8 cellular contexts compared by ENCODE assay signal in the genomic region with DNA sequence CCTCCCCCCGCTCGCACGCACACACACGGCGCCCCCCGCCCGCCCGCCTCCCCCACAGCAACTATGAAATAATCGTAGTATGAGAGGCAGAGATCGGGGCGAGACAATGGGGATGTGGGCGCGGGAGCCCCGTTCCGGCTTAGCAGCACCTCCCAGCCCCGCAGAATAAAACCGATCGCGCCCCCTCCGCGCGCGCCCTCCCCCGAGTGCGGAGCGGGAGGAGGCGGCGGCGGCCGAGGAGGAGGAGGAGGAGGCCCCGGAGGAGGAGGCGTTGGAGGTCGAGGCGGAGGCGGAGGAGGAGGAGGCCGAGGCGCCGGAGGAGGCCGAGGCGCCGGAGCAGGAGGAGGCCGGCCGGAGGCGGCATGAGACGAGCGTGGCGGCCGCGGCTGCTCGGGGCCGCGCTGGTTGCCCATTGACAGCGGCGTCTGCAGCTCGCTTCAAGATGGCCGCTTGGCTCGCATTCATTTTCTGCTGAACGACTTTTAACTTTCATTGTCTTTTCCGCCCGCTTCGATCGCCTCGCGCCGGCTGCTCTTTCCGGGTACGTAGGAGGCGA. TPM values are rescaled to one million over a fixed set of nuclear protein-coding genes. Genes with fewer than 3 reads are reported as not detected.
DNase-seq lines count a peak whose midpoint lies in the region; ATAC-seq and TF ChIP-seq lines count a peak whose summit lies in the region.

No MANE protein-coding gene starts in this region.

- peaks cover 88 to 99% (median 96%) of the 10 kb centered on the region in 11 experiments for H3K27me3 ChIP-seq in BLaER1 treated with 17β-estradiol and CSF1 and Interleukin-3, amounts not matched to agents 10 nM and 100 nM
- H3K27me3 ChIP-seq in mesendoderm (ENCODE audit: insufficient read depth, low read length, poor library complexity) (peaks cover 30% of the 10 kb centered on the region), stomach (peaks cover 0 to 37% (median 10%) of the 10 kb centered on the region in 3 donors)

- DNase-seq in NCI-H446 treated with DMSO at 0.1 percent for 48 hours (lab: John Stamatoyannopoulos, UW), result peak; percentile 34
- peak; percentile 72 for DNase-seq in activated CD8-positive, alpha-beta memory T cell treated with anti-CD3 and anti-CD28 coated beads, Interleukin-2, amount 10 ng/mL, durations not matched to agents 7 days and 5 days
- DNase-seq in endothelial cell (ENCODE audit: low spot score), result peak; percentile 62
- DNase-seq in mesendoderm, result peak; percentile 83
- DNase-seq in stomach, result peak; percentile 57

- peak overlapping the region; percentile 38 to 84 (median 70); a peak in 20 of 22 replicates for H3K4me2 ChIP-seq in BLaER1 treated with 17β-estradiol and CSF1 and Interleukin-3, amounts not matched to agents 10 nM and 100 nM
- peak overlapping the region; percentile 30 for H3K4me2 ChIP-seq in mesendoderm (ENCODE audit: low read length)

- no peak overlapping the region for H3K23ac ChIP-seq in mesendoderm (ENCODE audit: low read length)

- H3K9me3 Mint-ChIP-seq in activated CD8-positive, alpha-beta memory T cell treated with anti-CD3 and anti-CD28 coated beads, Interleukin-2, amount 10 ng/mL, durations not matched to agents 7 days and 5 days (ENCODE audit: low read depth), result no peaks in the 10 kb centered on the region
- H3K9me3 Mint-ChIP-seq in endothelial cell (ENCODE audit: unreplicated experiment), result no peaks in the 10 kb centered on the region

- peak overlapping the region; percentile 90 for H3K56ac ChIP-seq in mesendoderm (ENCODE audit: low read length)

- H2BK5ac ChIP-seq in mesendoderm (ENCODE audit: low read length), result no peak overlapping the region

- peaks cover 61% of the 10 kb centered on the region for H3K4me1 Mint-ChIP-seq in activated CD8-positive, alpha-beta memory T cell treated with anti-CD3 and anti-CD28 coated beads, Interleukin-2, amount 10 ng/mL, durations not matched to agents 7 days and 5 days
- H3K4me1 Mint-ChIP-seq in endothelial cell (ENCODE audit: unreplicated experiment), result peaks cover 31% of the 10 kb centered on the region

- peak; percentile 60 for TF ChIP-seq POLR2A in GM19099 (IDR thresholded peaks at IDR 0.05; ENCODE audit: extremely low read depth, insufficient read length, low read depth)
- no peak for TF ChIP-seq POLR2A in stomach (IDR thresholded peaks at IDR 0.05)

- H3K4me3 Mint-ChIP-seq in activated CD8-positive, alpha-beta memory T cell treated with anti-CD3 and anti-CD28 coated beads, Interleukin-2, amount 10 ng/mL, durations not matched to agents 7 days and 5 days, result peak overlapping the region; percentile 76
- peak overlapping the region; percentile 79 for H3K4me3 Mint-ChIP-seq in endothelial cell (ENCODE audit: unreplicated experiment)

- H3K18ac ChIP-seq in mesendoderm (ENCODE audit: low read length), result peak overlapping the region; percentile 97

- TF ChIP-seq EP300 in stomach (IDR thresholded peaks at IDR 0.05), result no peak

- peaks cover 26% of the 10 kb centered on the region for H3K36me3 Mint-ChIP-seq in activated CD8-positive, alpha-beta memory T cell treated with anti-CD3 and anti-CD28 coated beads, Interleukin-2, amount 10 ng/mL, durations not matched to agents 7 days and 5 days
- H3K36me3 Mint-ChIP-seq in endothelial cell (ENCODE audit: low read depth, unreplicated experiment), result peaks cover 14% of the 10 kb centered on the region

- H3K9me3 ChIP-seq in BLaER1 treated with 17β-estradiol and CSF1 and Interleukin-3, amounts not matched to agents 10 nM and 100 nM (replicated peaks in 1 of 11), result no peaks in the 10 kb centered on the region
- no peaks in the 10 kb centered on the region for H3K9me3 ChIP-seq in stomach

- peak; percentile 34 for ATAC-seq in activated CD8-positive, alpha-beta memory T cell treated with anti-CD3 and anti-CD28 coated beads, Interleukin-2, amount 10 ng/mL, durations not matched to agents 7 days and 5 days
- ATAC-seq in GM21515 (IDR thresholded peaks at IDR 0.05; ENCODE audit: unreplicated experiment), result no peak

- peaks cover 0 to 3% (median 0%) of the 10 kb centered on the region in 11 experiments; a peak in 4 of 22 replicates for H3K36me3 ChIP-seq in BLaER1 treated with 17β-estradiol and CSF1 and Interleukin-3, amounts not matched to agents 10 nM and 100 nM
- H3K36me3 ChIP-seq in mesendoderm (ENCODE audit: control insufficient read depth, insufficient read depth, low read length), result no peaks in the 10 kb centered on the region
- no peaks in the 10 kb centered on the region for H3K36me3 ChIP-seq in stomach

- H3K27ac ChIP-seq in BLaER1 treated with 17β-estradiol and CSF1 and Interleukin-3, amounts not matched to agents 10 nM and 100 nM, result peak overlapping the region; percentile 79 to 94 (median 92)
- H3K27ac ChIP-seq in mesendoderm (ENCODE audit: low read depth, low read length) (no peak overlapping the region), stomach (peak overlapping the region; percentile 88 to 97 (median 93))

- H2AK5ac ChIP-seq in mesendoderm (ENCODE audit: low read length), result no peak overlapping the region

- H3K79me1 ChIP-seq in mesendoderm (ENCODE audit: low read length), result no peaks in the 10 kb centered on the region

- H3K27me3 Mint-ChIP-seq in activated CD8-positive, alpha-beta memory T cell treated with anti-CD3 and anti-CD28 coated beads, Interleukin-2, amount 10 ng/mL, durations not matched to agents 7 days and 5 days, result peaks cover 40% of the 10 kb centered on the region
- H3K27me3 Mint-ChIP-seq in endothelial cell (ENCODE audit: unreplicated experiment), result peaks cover 22% of the 10 kb centered on the region

- peak overlapping the region; percentile 64 to 79 (median 76) for H3K4me3 ChIP-seq in BLaER1 treated with 17β-estradiol and CSF1 and Interleukin-3, amounts not matched to agents 10 nM and 100 nM
- peak overlapping the region; percentile 50 for H3K4me3 ChIP-seq in mesendoderm (ENCODE audit: low read length)
- H3K4me3 ChIP-seq in stomach, result peak overlapping the region; percentile 74 to 93 (median 80)

- no peak overlapping the region for H4K8ac ChIP-seq in mesendoderm (ENCODE audit: low read depth, low read length)

- H3K4ac ChIP-seq in mesendoderm (ENCODE audit: low read depth, low read length), result peak overlapping the region; percentile 92

- CTCF ChIA-PET in activated CD8-positive, alpha-beta memory T cell treated with anti-CD3 and anti-CD28 coated beads, Interleukin-2, amount 10 ng/mL, durations not matched to agents 7 days and 5 days (lab: Charles Lee), result interaction anchor here (2.5 kb wide), 1 partner anchor 19 kb away, joined by 7 read pairs; no protein-coding TSS in a partner anchor

- H3K27ac Mint-ChIP-seq in activated CD8-positive, alpha-beta memory T cell treated with anti-CD3 and anti-CD28 coated beads, Interleukin-2, amount 10 ng/mL, durations not matched to agents 7 days and 5 days, result peak overlapping the region; percentile 80
- no peak overlapping the region for H3K27ac Mint-ChIP-seq in endothelial cell (ENCODE audit: unreplicated experiment)

- intact Hi-C loops in stomach (cut with DNase I; ENCODE audit: low total_unique reads), result no loop called here

- no peak overlapping the region for H4K5ac ChIP-seq in mesendoderm (ENCODE audit: low read length)

- TF ChIP-seq CTCF in endothelial cell (IDR thresholded peaks at IDR 0.05; ENCODE audit: unreplicated experiment), result no peak
- TF ChIP-seq CTCF in stomach (IDR thresholded peaks at IDR 0.05), result no peak

- H3K79me2 ChIP-seq in mesendoderm (ENCODE audit: control insufficient read depth, insufficient read depth, low read length), result no peaks in the 10 kb centered on the region

- no peak overlapping the region for H2BK15ac ChIP-seq in mesendoderm (replicated peaks; ENCODE audit: low read depth)

- H2BK120ac ChIP-seq in mesendoderm (ENCODE audit: low read depth, low read length), result no peak overlapping the region

- peaks cover 0 to 24% (median under 1%) of the 10 kb centered on the region in 10 experiments; a peak in 7 of 20 replicates for H3K4me1 ChIP-seq in BLaER1 treated with 17β-estradiol and CSF1 and Interleukin-3, amounts not matched to agents 10 nM and 100 nM
- peaks cover 5% of the 10 kb centered on the region for H3K4me1 ChIP-seq in mesendoderm (ENCODE audit: control insufficient read depth, low read depth, low read length)
- H3K4me1 ChIP-seq in stomach, result peaks cover 30 to 74% (median 57%) of the 10 kb centered on the region in 4 donors

- H4K20me1 ChIP-seq in BLaER1 treated with 17β-estradiol and CSF1 and Interleukin-3, amounts not matched to agents 10 nM and 100 nM, result peaks cover 0 to 66% (median 41%) of the 10 kb centered on the region in 11 experiments; a peak in 18 of 22 replicates

- WGBS in mesendoderm (ENCODE audit: extremely low coverage, insufficient coverage, low lambda C conversion rate), result no CpG with 5 or more reads among the region's 68 CpGs
- WGBS in stomach, 5 donors, result 0 to 2% (median 0%) methylated on average over 33 to 68 of the region's 68 CpGs

- peak overlapping the region; percentile 83 to 95 (median 92) for H3K9ac ChIP-seq in BLaER1 treated with 17β-estradiol and CSF1 and Interleukin-3, amounts not matched to agents 10 nM and 100 nM
- peak overlapping the region; percentile 73 for H3K9ac ChIP-seq in mesendoderm (ENCODE audit: low read length)

RNA-seq across cellular contexts. Expression of a gene that starts 0.3 kb away (rescaled TPM):
- total RNA-seq in activated CD8-positive, alpha-beta memory T cell treated with anti-CD3 and anti-CD28 coated beads, Interleukin-2, amount 10 ng/mL, durations not matched to agents 7 days and 5 days, result 10 to 100 TPM; 45.9 to 74.6 TPM
- total RNA-seq in endothelial cell (ENCODE audit: unreplicated experiment) (23.6 TPM), stomach (100 to 1,000 TPM in 2 of 5 donors, 10 to 100 TPM in 3; 18.8 to 228 (median 57.5) TPM)
- 5.0 TPM for polyA plus RNA-seq in mesendoderm (2013, experiment 1 of 2)
- 4.8 TPM for polyA plus RNA-seq in mesendoderm (2013, experiment 2 of 2)
- polyA plus RNA-seq in stomach, result 10 to 100 TPM; 14.9 to 25.5 (median 25.1) TPM

RNA-seq across cellular contexts. Expression of a gene that starts 5.0 kb away (rescaled TPM):
- total RNA-seq in activated CD8-positive, alpha-beta memory T cell treated with anti-CD3 and anti-CD28 coated beads, Interleukin-2, amount 10 ng/mL, durations not matched to agents 7 days and 5 days, result 100 to 1,000 TPM in 1 of 2 experiments, 10 to 100 TPM in 1; 70.6 to 103 TPM
- total RNA-seq in endothelial cell (ENCODE audit: unreplicated experiment), result 42.3 TPM
- polyA plus RNA-seq in mesendoderm (2013, experiment 1 of 2), result 3.0 TPM
- polyA plus RNA-seq in mesendoderm (2013, experiment 2 of 2), result 2.8 TPM
- 10 to 100 TPM in 3 of 5 donors, 1 to 10 TPM in 2; 4.1 to 38.0 (median 13.0) TPM for total RNA-seq in stomach
- 10 to 100 TPM; 50.7 to 57.7 (median 51.2) TPM for polyA plus RNA-seq in stomach

RNA-seq across cellular contexts. Expression of a gene that starts 24.1 kb away (rescaled TPM):
- 1 to 10 TPM; 3.7 to 6.0 TPM for total RNA-seq in activated CD8-positive, alpha-beta memory T cell treated with anti-CD3 and anti-CD28 coated beads, Interleukin-2, amount 10 ng/mL, durations not matched to agents 7 days and 5 days
- total RNA-seq in endothelial cell (ENCODE audit: unreplicated experiment) (0.46 TPM), stomach (not detected)
- 0.10 TPM for polyA plus RNA-seq in mesendoderm (2013, experiment 1 of 2)
- 0.06 TPM for polyA plus RNA-seq in mesendoderm (2013, experiment 2 of 2)
- polyA plus RNA-seq in stomach, result not detected
